Comparison of ENCODE assay signal across 23 cellular contexts in genomic region chrX:114462266-114462665, GRCh38.
"Had no signal": no experiment of that assay in that cellular context is flagged by ENCODE, and none has a peak within 500 bp of the region (broad histone marks: within the 10 kb centered on the region; RNA-seq: fewer than 3 reads in every experiment).

No MANE protein-coding gene starts in this region.

- DNase-seq: colonic mucosa; cortex of kidney; effector CD8-positive, alpha-beta T cell; effector memory CD8-positive, alpha-beta T cell; endodermal cell; foreskin keratinocyte; heart right ventricle; hippocampal formation; left cardiac atrium; left lung; left ventricle myocardium superior; lower lobe of right lung; mesenchymal stem cell; mucosa of descending colon; naive B cell had no signal

- H3K9me3 ChIP-seq: colonic mucosa, esophagus muscularis mucosa, gastroesophageal sphincter, heart right ventricle, left lung, lower lobe of right lung, mucosa of descending colon had no signal

- H3K4me1 Mint-ChIP-seq: naive B cell had no signal

- H3K27me3 Mint-ChIP-seq: dendritic cell treated with granulocyte-macrophage colony-stimulating factor and Interleukin-4, amounts not matched to agents 40 ng/mL and 50 ng/mL, for 4 days; effector memory CD8-positive, alpha-beta T cell had no signal

- H3K4me3 ChIP-seq: colonic mucosa, esophagus muscularis mucosa, gastroesophageal sphincter, heart right ventricle, left lung, lower lobe of right lung, mucosa of descending colon had no signal

- H3K4me1 ChIP-seq: colonic mucosa, esophagus muscularis mucosa, foreskin keratinocyte, gastroesophageal sphincter, heart right ventricle, left lung, lower lobe of right lung had no signal

- H3K27ac ChIP-seq: colonic mucosa, esophagus muscularis mucosa, foreskin keratinocyte, gastroesophageal sphincter, heart right ventricle, left lung, lower lobe of right lung had no signal

- H3K36me3 ChIP-seq: colonic mucosa, esophagus muscularis mucosa, gastroesophageal sphincter, heart right ventricle, left lung, lower lobe of right lung had no signal

- H3K9me3 Mint-ChIP-seq: dendritic cell treated with granulocyte-macrophage colony-stimulating factor and Interleukin-4, amounts not matched to agents 40 ng/mL and 50 ng/mL, for 4 days; endodermal cell; mesothelial cell of epicardium had no signal

- ATAC-seq: effector memory CD8-positive, alpha-beta T cell; foreskin keratinocyte; gastroesophageal sphincter; heart right ventricle; left cardiac atrium; left lung; left ventricle myocardium superior; lower lobe of right lung; mucosa of descending colon had no signal

- H3K27me3 ChIP-seq: esophagus muscularis mucosa, foreskin keratinocyte, gastroesophageal sphincter, left lung had no signal

- H3K4me3 Mint-ChIP-seq: dendritic cell treated with granulocyte-macrophage colony-stimulating factor and Interleukin-4, amounts not matched to agents 40 ng/mL and 50 ng/mL, for 4 days; effector memory CD8-positive, alpha-beta T cell; endodermal cell; mesothelial cell of epicardium; naive B cell had no signal

- H3K27ac Mint-ChIP-seq: dendritic cell treated with granulocyte-macrophage colony-stimulating factor and Interleukin-4, amounts not matched to agents 40 ng/mL and 50 ng/mL, for 4 days; effector memory CD8-positive, alpha-beta T cell; endodermal cell; mesothelial cell of epicardium; naive B cell had no signal

- H3K36me3 Mint-ChIP-seq: mesothelial cell of epicardium, naive B cell had no signal

- FAIRE-seq: endometrium, frontal cortex, islet of Langerhans, keratinocyte had no signal
